Comparison of ENCODE assay signal across 18 cellular contexts in genomic region chr17:74935585-74936469, GRCh38. TPM values are rescaled to one million over a fixed set of nuclear protein-coding genes. Genes with fewer than 3 reads are reported as not detected.
DNase-seq lines count a peak whose midpoint lies in the region; ATAC-seq and TF ChIP-seq lines count a peak whose summit lies in the region.
"Had no signal": no experiment of that assay in that cellular context is flagged by ENCODE, and none has a peak within 500 bp of the region (broad histone marks: within the 10 kb centered on the region; RNA-seq: fewer than 3 reads in every experiment).

Gene OTOP3 (plus strand): TSS chr17:74935898. CDS start chr17:74935922, 24 bp downstream.

- TF ChIP-seq CTCF in body of pancreas (IDR thresholded peaks at IDR 0.05) = no peak

- peak; percentile 76 for ATAC-seq in body of pancreas

- H3K27me3 ChIP-seq in body of pancreas = peaks cover 0 to 7% of the 10 kb centered on the region in 2 donors

- DNase-seq in D341Med (ENCODE audit: low spot score) = peak; percentile 80
- DNase-seq in NCI-H146 (lab: John Stamatoyannopoulos, UW) = peak; percentile 91
- DNase-seq in body of pancreas = peak in 1 of 4 donors; percentile 37
- DNase-seq in left kidney (ENCODE audit: low read depth, low spot score) = peak; percentile 27
- DNase-seq in substantia nigra (lab: John Stamatoyannopoulos, UW) = no peak
- no peak for DNase-seq in T1000 (lab: John Stamatoyannopoulos, UW)
- no peak for DNase-seq in activated gamma-delta T cell (lab: John Stamatoyannopoulos, UW)
- no peak for DNase-seq in GDM1 (lab: John Stamatoyannopoulos, UW)
- DNase-seq: activated B cell treated with CpG ODN at 0.5 μM for 24 hours, activated T-cell treated with anti-CD3 and anti-CD28 coated beads for 4 hours, anterior cingulate cortex, dorsolateral prefrontal cortex, foreskin fibroblast, MV-4-11, natural killer cell had no signal

- WGBS in body of pancreas, 2 donors = 5 to 10% methylated on average over 2 to 73 of the region's 78 CpGs

- no peaks in the 10 kb centered on the region for H3K9me3 ChIP-seq in body of pancreas
- H3K9me3 ChIP-seq: BLaER1 treated with 17β-estradiol and CSF1 and Interleukin-3, amounts not matched to agents 10 nM and 100 nM had no signal

- intact Hi-C loops in body of pancreas (cut with DNase I) = no loop called here

- H3K36me3 ChIP-seq in body of pancreas (replicated peaks in 1 of 2; ENCODE audit: insufficient read depth in 1 of 2, low read depth in 2 of 2) = no peaks in the 10 kb centered on the region
- H3K36me3 ChIP-seq: BLaER1 treated with 17β-estradiol and CSF1 and Interleukin-3, amounts not matched to agents 10 nM and 100 nM had no signal

- H3K4me3 ChIP-seq in body of pancreas = no peak within 1 kb of the TSS
- H3K4me3 ChIP-seq: BLaER1 treated with 17β-estradiol and CSF1 and Interleukin-3, amounts not matched to agents 10 nM and 100 nM had no signal

- H3K4me1 ChIP-seq in body of pancreas = peaks cover 14% of the 10 kb centered on the region

- H3K27ac ChIP-seq in body of pancreas (no peak within 1 kb of the TSS), substantia nigra (ENCODE audit: low read depth, low read length, poor library complexity, severe bottlenecking) (no peak within 1 kb of the TSS)
- H3K27ac ChIP-seq: BLaER1 treated with 17β-estradiol and CSF1 and Interleukin-3, amounts not matched to agents 10 nM and 100 nM; dorsolateral prefrontal cortex had no signal

- TF ChIP-seq POLR2A in body of pancreas (IDR thresholded peaks at IDR 0.05) = no peak

RNA-seq across cellular contexts. Expression of gene OTOP3, which starts in this region (rescaled TPM):
- total RNA-seq in body of pancreas = 1 to 10 TPM in 1 of 2 donors, under 1 TPM in 1; 0.66 to 2.3 TPM
- total RNA-seq: activated B cell treated with CpG ODN at 0.5 μM for 24 hours, dorsolateral prefrontal cortex, natural killer cell, NCI-H460, SK-MEL-5 had no signal

Comparison
In these comparisons a context has a peak if more than half of its experiments do, and no peak if none do; other contexts are left out.
1. DNase-seq: peak in D341Med (single experiment), NCI-H146 (single experiment) and left kidney (single experiment); none in substantia nigra (0 of 49), T1000 (single experiment), activated gamma-delta T cell (single experiment) and GDM1 (single experiment).